Comparison of ENCODE assay signal across 15 cellular contexts in genomic region chr3:171163724-171164465, GRCh38.
DNase-seq lines count a peak whose midpoint lies in the region; ATAC-seq, FAIRE-seq and TF ChIP-seq lines count a peak whose summit lies in the region.
"Had no signal": no experiment of that assay in that cellular context is flagged by ENCODE, and none has a peak within 500 bp of the region (broad histone marks: within the 10 kb centered on the region; RNA-seq: fewer than 3 reads in every experiment).

No MANE protein-coding gene starts in this region.

- BruUV-seq in Calu3 (replicated peaks; lab: Mats Ljungman, UMichigan), result no TSS peak
- BruUV-seq in K562 (replicated peaks; lab: Mats Ljungman, UMichigan), result no TSS peak

- H3K9me3 ChIP-seq in K562 (replicated peaks; ENCODE audit: control insufficient read depth, insufficient read depth, low read depth, low read length) (peaks cover 7% of the 10 kb centered on the region), left ventricle myocardium inferior (replicated peaks) (peaks cover 17% of the 10 kb centered on the region)

- CTCF ChIA-PET in Calu3 (lab: Charles Lee) (interaction anchor here (1.2 kb wide), 1 partner anchor 12 kb away, joined by 4 read pairs; no protein-coding TSS in a partner anchor), K562 (lab: Yijun Ruan, JAX; ENCODE audit: low intra/inter-chr PET ratio) (interaction anchor here (0.5 to 2.2 kb wide), 2 partner anchors 13 to 403 kb away, joined by 3 to 13 read pairs; no protein-coding TSS in a partner anchor)

- no peaks in the 10 kb centered on the region; the same call in 1 of the 2 replicates for H4K20me1 ChIP-seq in K562 (replicated peaks; ENCODE audit: control insufficient read depth, insufficient read depth, low read length)

- no peak for TF ChIP-seq RAD21 in K562 (CRISPR knock-in tag; conservative IDR thresholded peaks at IDR 0.05 in 1 of 2, IDR thresholded peaks at IDR 0.05 in 1 of 2)

- H3K27ac Mint-ChIP-seq in Calu3 (ENCODE audit: unreplicated experiment), result no peak overlapping the region
- H3K27ac Mint-ChIP-seq: CD4-positive, alpha-beta T cell; H9 had no signal

- peaks cover 6% of the 10 kb centered on the region for H3K36me3 Mint-ChIP-seq in Calu3 (ENCODE audit: insufficient read depth, unreplicated experiment)

- H3K36me3 ChIP-seq in K562 (ENCODE audit: control insufficient read depth, insufficient read depth, low read length), result peaks cover 51% of the 10 kb centered on the region
- peaks cover 59% of the 10 kb centered on the region for H3K36me3 ChIP-seq in left ventricle myocardium inferior

- FAIRE-seq in K562 (lab: Jason Lieb, UNC), result no peak

- TF ChIP-seq EP300 in K562 (IDR thresholded peaks at IDR 0.05; ENCODE audit: low read length), result no peak

- H3K27ac ChIP-seq in K562 (ENCODE audit: extremely low read depth, low read depth, low read length), result no peak overlapping the region
- H3K27ac ChIP-seq in left ventricle myocardium inferior (replicated peaks), result no peak overlapping the region

- no peak overlapping the region for H3K9ac ChIP-seq in K562 (ENCODE audit: insufficient read depth in 1 of 2, low read depth in 2 of 2, low read length in 2 of 2)

- H3K4me3 Mint-ChIP-seq in Calu3 (ENCODE audit: low read depth, unreplicated experiment), result no peak overlapping the region
- H3K4me3 Mint-ChIP-seq: CD4-positive, alpha-beta T cell; H9 had no signal

- TF ChIP-seq CTCF in Calu3 (IDR thresholded peaks at IDR 0.05; ENCODE audit: unreplicated experiment) (peak; percentile 16), K562 (IDR thresholded peaks at IDR 0.05 in 2 of 3, conservative IDR thresholded peaks at IDR 0.05 in 1 of 3; ENCODE audit: insufficient read depth in 2 of 3, low read depth in 1 of 3, low read length in 3 of 3) (no peak), left ventricle myocardium inferior (IDR thresholded peaks at IDR 0.05; ENCODE audit: borderline replicate concordance) (no peak)

- no peak for ATAC-seq in K562

- no peak for TF ChIP-seq POLR2A in K562 (conservative IDR thresholded peaks at IDR 0.05)

- no peaks in the 10 kb centered on the region for H3K79me2 ChIP-seq in K562 (ENCODE audit: control insufficient read depth, insufficient read depth, low read length)

- peaks cover 35% of the 10 kb centered on the region for H3K4me1 Mint-ChIP-seq in Calu3 (ENCODE audit: low read depth, unreplicated experiment)

- H3K9me1 ChIP-seq in K562 (ENCODE audit: control insufficient read depth, insufficient read depth, low read length), result no peaks in the 10 kb centered on the region

- H3K27me3 Mint-ChIP-seq in Calu3 (ENCODE audit: unreplicated experiment), result no peaks in the 10 kb centered on the region
- H3K27me3 Mint-ChIP-seq: CD4-positive, alpha-beta T cell had no signal

- H3K27me3 ChIP-seq in K562 (ENCODE audit: control insufficient read depth in 2 of 2, insufficient read depth in 2 of 2, low read length in 2 of 2) (no peaks in the 10 kb centered on the region), left ventricle myocardium inferior (ENCODE audit: low read depth) (no peaks in the 10 kb centered on the region)

- no peak for DNase-seq in Calu3
- DNase-seq in NCI-H226, result peak; percentile 2
- no peak for DNase-seq in K562 (ENCODE audit: extremely low read depth in 1 of 4, low spot score in 3 of 4)
- DNase-seq in kidney tubule cell (ENCODE audit: low spot score), result peak; percentile 77
- no peak for DNase-seq in H4 (ENCODE audit: low spot score)
- no peak for DNase-seq in left ventricle myocardium inferior
- no peak for DNase-seq in stimulated activated CD4-positive, alpha-beta T cell treated with anti-CD3 and anti-CD28 coated beads, Interleukin-4, amount 100 ng/mL, for 24 hours
- DNase-seq: CD4-positive, alpha-beta T cell; H9; NCI-H146; NCI-H2081 treated with DMSO at 0.1 percent for 48 hours; NCI-H2227 treated with DMSO at 0.1 percent for 48 hours; NCI-H69; NK-92 treated with Interleukin-12 subunit alpha and Interleukin-12 subunit beta, amount 100 ng/mL, for 24 hours; SHP77 had no signal

- in situ Hi-C loops in K562 (cut with MboI), result no loop called here

- no peaks in the 10 kb centered on the region for H3K9me3 Mint-ChIP-seq in Calu3 (ENCODE audit: low read depth, unreplicated experiment)

- no peak overlapping the region for H2AFZ ChIP-seq in K562 (ENCODE audit: low read depth, low read length)

- H3K4me1 ChIP-seq in K562 (replicated peaks in 1 of 2; ENCODE audit: control insufficient read depth in 2 of 2, insufficient read depth in 2 of 2, low read length in 2 of 2) (peaks cover 4 to 16% of the 10 kb centered on the region in 2 experiments), left ventricle myocardium inferior (no peaks in the 10 kb centered on the region)

- H3K4me2 ChIP-seq in K562 (ENCODE audit: insufficient read depth, low read length), result no peak overlapping the region

- no peak overlapping the region for H3K4me3 ChIP-seq in K562
- no peak overlapping the region for H3K4me3 ChIP-seq in left ventricle myocardium inferior

- POLR2A ChIA-PET in K562 (lab: Yijun Ruan, JAX), result no interaction called here

- intact Hi-C loops in Calu3 (cut with micrococcal nuclease; ENCODE audit: unreplicated experiment), result no loop called here
- intact Hi-C loops in K562 (cut with micrococcal nuclease), result no loop called here
- intact Hi-C loops in left ventricle myocardium inferior (cut with micrococcal nuclease), result no loop called here

TF ChIP-seq in K562, 482 proteins besides CTCF, POLR2A, EP300 and RAD21:
- TF ChIP-seq MAFK (IDR thresholded peaks at IDR 0.05; ENCODE audit: low read length), result peak; percentile 19; the same call in 1 of the 2 replicates
- TF ChIP-seq ZNF316 (IDR thresholded peaks at IDR 0.05), result peak; percentile 79
- TF ChIP-seq C11orf30 (IDR thresholded peaks at IDR 0.05; ENCODE audit: low read depth), result peak; percentile 52; the same call in 1 of the 2 replicates
- no peak for TF ChIP-seq HNRNPLL (IDR thresholded peaks at IDR 0.05; ENCODE audit: low read depth, low read length, poor library complexity, severe bottlenecking)
- no peak for TF ChIP-seq RBM25 (IDR thresholded peaks at IDR 0.05; ENCODE audit: low read depth, low read length, severe bottlenecking)
- TF ChIP-seq MAFF (IDR thresholded peaks at IDR 0.05; ENCODE audit: low read length), result peak; percentile 37; the same call in 1 of the 2 replicates
- TF ChIP-seq RBM22 (IDR thresholded peaks at IDR 0.05; ENCODE audit: low read depth, low read length, poor library complexity, severe bottlenecking), result no peak
- no peak for TF ChIP-seq ZNF253 (CRISPR knock-in tag; conservative IDR thresholded peaks at IDR 0.05)
TF ChIP-seq in K562: peak in this region for 4.

Comparison
In these comparisons a context has a peak if more than half of its experiments do, and no peak if none do; other contexts are left out.
1. DNase-seq: peak in NCI-H226 (single experiment) and kidney tubule cell (single experiment); none in Calu3 (single experiment), K562 (0 of 4), H4 (single experiment), left ventricle myocardium inferior (single experiment) and stimulated activated CD4-positive, alpha-beta T cell treated with anti-CD3 and anti-CD28 coated beads, Interleukin-4, amount 100 ng/mL, for 24 hours (single experiment).